ENCODE assay signal across 19 cellular contexts in genomic region chrY:9265551-9265950, GRCh38.
"Had no signal": no experiment of that assay in that cellular context is flagged by ENCODE, and none has a peak within 500 bp of the region (broad histone marks: within the 10 kb centered on the region; RNA-seq: fewer than 3 reads in every experiment).

No MANE protein-coding gene starts in this region.

- ATAC-seq: SK-N-SH treated with all-trans-retinoic acid at 6 μM for 48 hours, T-helper 17 cell had no signal

- H3K27me3 ChIP-seq: MG63 had no signal

- H3K9me3 ChIP-seq: MG63 had no signal

- DNase-seq: KBM-7, MG63, NCI-H1092, NCI-H1436, NCI-H187, NCI-H2029, NCI-H2081 treated with DMSO at 0.1 percent for 48 hours, NCI-H2171, NCI-H226, NCI-H446, NCI-H510A, NCI-H524 treated with DMSO at 0.1 percent for 48 hours, NCI-H69, NCI-H774, RPMI8226, SHP77, T-helper 1 cell, T-helper 17 cell had no signal

- H3K36me3 ChIP-seq: MG63 had no signal

- H3K4me3 ChIP-seq: MG63 had no signal
